In the genomic region with DNA sequence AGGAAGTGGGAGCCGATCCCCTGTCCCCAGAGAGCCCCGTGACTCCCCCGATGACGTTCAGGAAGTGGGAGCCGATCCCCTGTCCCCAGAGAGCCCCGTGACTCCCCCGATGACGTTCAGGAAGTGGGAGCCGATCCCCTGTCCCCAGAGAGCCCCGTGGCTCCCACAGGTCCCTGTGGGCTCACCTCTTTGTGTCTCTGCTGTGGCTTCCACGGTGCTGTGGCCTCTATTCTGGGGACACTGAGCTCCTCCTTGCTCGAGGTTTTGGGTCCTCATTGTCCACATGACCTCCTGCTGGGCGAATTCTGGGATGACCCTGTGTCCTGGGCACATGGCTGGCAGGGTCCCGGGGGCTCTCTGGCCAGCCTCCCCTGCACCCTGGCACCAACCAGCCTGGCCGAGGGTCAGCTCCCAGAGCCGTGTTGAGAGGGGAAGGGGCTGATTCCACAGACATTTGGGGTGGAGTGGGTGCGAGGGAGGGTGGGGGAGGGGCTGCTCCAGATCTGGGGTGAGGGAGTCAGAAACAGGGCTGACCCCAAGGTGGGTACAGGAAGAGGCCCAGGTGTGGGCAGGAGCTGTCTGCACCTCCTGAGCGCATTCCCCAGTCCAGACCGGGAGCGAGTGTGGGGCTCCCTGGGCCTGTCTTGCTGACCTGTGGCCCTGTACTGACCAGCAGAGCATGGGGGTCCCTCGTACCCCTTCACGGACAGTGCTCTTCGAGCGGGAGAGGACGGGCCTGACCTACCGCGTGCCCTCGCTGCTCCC, we compare ENCODE assay signal across 1 cellular context.
TF ChIP-seq lines count a peak whose summit lies in the region.

No MANE protein-coding gene starts in this region.

TF ChIP-seq in GM12878, 131 proteins besides CTCF, POLR2A, EP300 and RAD21 (continued from another document and continues in another):
- TF ChIP-seq, protein P1, sequence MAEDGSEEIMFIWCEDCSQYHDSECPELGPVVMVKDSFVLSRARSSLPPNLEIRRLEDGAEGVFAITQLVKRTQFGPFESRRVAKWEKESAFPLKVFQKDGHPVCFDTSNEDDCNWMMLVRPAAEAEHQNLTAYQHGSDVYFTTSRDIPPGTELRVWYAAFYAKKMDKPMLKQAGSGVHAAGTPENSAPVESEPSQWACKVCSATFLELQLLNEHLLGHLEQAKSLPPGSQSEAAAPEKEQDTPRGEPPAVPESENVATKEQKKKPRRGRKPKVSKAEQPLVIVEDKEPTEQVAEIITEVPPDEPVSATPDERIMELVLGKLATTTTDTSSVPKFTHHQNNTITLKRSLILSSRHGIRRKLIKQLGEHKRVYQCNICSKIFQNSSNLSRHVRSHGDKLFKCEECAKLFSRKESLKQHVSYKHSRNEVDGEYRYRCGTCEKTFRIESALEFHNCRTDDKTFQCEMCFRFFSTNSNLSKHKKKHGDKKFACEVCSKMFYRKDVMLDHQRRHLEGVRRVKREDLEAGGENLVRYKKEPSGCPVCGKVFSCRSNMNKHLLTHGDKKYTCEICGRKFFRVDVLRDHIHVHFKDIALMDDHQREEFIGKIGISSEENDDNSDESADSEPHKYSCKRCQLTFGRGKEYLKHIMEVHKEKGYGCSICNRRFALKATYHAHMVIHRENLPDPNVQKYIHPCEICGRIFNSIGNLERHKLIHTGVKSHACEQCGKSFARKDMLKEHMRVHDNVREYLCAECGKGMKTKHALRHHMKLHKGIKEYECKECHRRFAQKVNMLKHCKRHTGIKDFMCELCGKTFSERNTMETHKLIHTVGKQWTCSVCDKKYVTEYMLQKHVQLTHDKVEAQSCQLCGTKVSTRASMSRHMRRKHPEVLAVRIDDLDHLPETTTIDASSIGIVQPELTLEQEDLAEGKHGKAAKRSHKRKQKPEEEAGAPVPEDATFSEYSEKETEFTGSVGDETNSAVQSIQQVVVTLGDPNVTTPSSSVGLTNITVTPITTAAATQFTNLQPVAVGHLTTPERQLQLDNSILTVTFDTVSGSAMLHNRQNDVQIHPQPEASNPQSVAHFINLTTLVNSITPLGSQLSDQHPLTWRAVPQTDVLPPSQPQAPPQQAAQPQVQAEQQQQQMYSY (CRISPR knock-in tag; IDR thresholded peaks at IDR 0.05): no peak
- TF ChIP-seq, protein P2, sequence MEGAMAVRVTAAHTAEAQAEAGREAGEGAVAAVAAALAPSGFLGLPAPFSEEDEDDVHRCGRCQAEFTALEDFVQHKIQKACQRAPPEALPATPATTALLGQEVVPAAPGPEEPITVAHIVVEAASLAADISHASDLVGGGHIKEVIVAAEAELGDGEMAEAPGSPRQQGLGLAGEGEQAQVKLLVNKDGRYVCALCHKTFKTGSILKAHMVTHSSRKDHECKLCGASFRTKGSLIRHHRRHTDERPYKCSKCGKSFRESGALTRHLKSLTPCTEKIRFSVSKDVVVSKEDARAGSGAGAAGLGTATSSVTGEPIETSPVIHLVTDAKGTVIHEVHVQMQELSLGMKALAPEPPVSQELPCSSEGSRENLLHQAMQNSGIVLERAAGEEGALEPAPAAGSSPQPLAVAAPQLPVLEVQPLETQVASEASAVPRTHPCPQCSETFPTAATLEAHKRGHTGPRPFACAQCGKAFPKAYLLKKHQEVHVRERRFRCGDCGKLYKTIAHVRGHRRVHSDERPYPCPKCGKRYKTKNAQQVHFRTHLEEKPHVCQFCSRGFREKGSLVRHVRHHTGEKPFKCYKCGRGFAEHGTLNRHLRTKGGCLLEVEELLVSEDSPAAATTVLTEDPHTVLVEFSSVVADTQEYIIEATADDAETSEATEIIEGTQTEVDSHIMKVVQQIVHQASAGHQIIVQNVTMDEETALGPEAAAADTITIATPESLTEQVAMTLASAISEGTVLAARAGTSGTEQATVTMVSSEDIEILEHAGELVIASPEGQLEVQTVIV (IDR thresholded peaks at IDR 0.05; ENCODE audit: borderline replicate concordance, partially characterized antibody): no peak
- TF ChIP-seq BRCA1 (IDR thresholded peaks at IDR 0.05; ENCODE audit: low read depth, low read length) (no peak), POLR2AphosphoS5 (IDR thresholded peaks at IDR 0.05; ENCODE audit: low read length) (no peak), JUNB (IDR thresholded peaks at IDR 0.05) (no peak), MTA3 (IDR thresholded peaks at IDR 0.05; ENCODE audit: borderline replicate concordance, low read length) (no peak), DPF2 (IDR thresholded peaks at IDR 0.05) (no peak), EGR1 (IDR thresholded peaks at IDR 0.05; ENCODE audit: borderline replicate concordance in 1 of 2, low read depth in 2 of 2, low read length in 2 of 2) (no peak), SREBF2 (IDR thresholded peaks at IDR 0.05; ENCODE audit: low read length) (no peak), MYB (IDR thresholded peaks at IDR 0.05; ENCODE audit: borderline replicate concordance, low read depth, low read length) (no peak), CHD2 (IDR thresholded peaks at IDR 0.05; ENCODE audit: borderline replicate concordance, low read depth, low read length) (peak; percentile 78), MXI1 (IDR thresholded peaks at IDR 0.05; ENCODE audit: low read depth, low read length) (no peak), RCOR1 (conservative IDR thresholded peaks at IDR 0.05; ENCODE audit: low read depth, low read length) (no peak), FOXM1 (IDR thresholded peaks at IDR 0.05; ENCODE audit: low read depth, low read length) (no peak), EED (IDR thresholded peaks at IDR 0.05; ENCODE audit: low read depth) (peak; percentile 85), SMAD5 (IDR thresholded peaks at IDR 0.05; ENCODE audit: low read depth) (no peak), FOS (IDR thresholded peaks at IDR 0.05; ENCODE audit: borderline replicate concordance, extremely low read depth, insufficient read length) (no peak), CHD1 (IDR thresholded peaks at IDR 0.05; ENCODE audit: low read depth, low read length) (no peak), SMAD1 (IDR thresholded peaks at IDR 0.05; ENCODE audit: low read depth, partially characterized antibody) (no peak), EZH2 (IDR thresholded peaks at IDR 0.05; ENCODE audit: borderline replicate concordance, control insufficient read depth, low read depth, low read length) (no peak), KLF5 (IDR thresholded peaks at IDR 0.05; ENCODE audit: partially characterized antibody) (no peak), RELA (IDR thresholded peaks at IDR 0.05; ENCODE audit: borderline replicate concordance, partially characterized antibody) (no peak)
- TF ChIP-seq, protein P3, sequence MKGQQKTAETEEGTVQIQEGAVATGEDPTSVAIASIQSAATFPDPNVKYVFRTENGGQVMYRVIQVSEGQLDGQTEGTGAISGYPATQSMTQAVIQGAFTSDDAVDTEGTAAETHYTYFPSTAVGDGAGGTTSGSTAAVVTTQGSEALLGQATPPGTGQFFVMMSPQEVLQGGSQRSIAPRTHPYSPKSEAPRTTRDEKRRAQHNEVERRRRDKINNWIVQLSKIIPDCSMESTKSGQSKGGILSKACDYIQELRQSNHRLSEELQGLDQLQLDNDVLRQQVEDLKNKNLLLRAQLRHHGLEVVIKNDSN (IDR thresholded peaks at IDR 0.05; ENCODE audit: borderline replicate concordance, extremely low read length, insufficient read depth, low read depth, low read length): no peak
- TF ChIP-seq, protein P4, sequence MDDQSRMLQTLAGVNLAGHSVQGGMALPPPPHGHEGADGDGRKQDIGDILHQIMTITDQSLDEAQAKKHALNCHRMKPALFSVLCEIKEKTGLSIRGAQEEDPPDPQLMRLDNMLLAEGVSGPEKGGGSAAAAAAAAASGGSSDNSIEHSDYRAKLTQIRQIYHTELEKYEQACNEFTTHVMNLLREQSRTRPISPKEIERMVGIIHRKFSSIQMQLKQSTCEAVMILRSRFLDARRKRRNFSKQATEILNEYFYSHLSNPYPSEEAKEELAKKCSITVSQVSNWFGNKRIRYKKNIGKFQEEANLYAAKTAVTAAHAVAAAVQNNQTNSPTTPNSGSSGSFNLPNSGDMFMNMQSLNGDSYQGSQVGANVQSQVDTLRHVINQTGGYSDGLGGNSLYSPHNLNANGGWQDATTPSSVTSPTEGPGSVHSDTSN (IDR thresholded peaks at IDR 0.05; ENCODE audit: insufficient replicate concordance, low read depth, low read length): no peak
- TF ChIP-seq, protein P5, sequence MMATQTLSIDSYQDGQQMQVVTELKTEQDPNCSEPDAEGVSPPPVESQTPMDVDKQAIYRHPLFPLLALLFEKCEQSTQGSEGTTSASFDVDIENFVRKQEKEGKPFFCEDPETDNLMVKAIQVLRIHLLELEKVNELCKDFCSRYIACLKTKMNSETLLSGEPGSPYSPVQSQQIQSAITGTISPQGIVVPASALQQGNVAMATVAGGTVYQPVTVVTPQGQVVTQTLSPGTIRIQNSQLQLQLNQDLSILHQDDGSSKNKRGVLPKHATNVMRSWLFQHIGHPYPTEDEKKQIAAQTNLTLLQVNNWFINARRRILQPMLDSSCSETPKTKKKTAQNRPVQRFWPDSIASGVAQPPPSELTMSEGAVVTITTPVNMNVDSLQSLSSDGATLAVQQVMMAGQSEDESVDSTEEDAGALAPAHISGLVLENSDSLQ (IDR thresholded peaks at IDR 0.05): no peak
- TF ChIP-seq, protein P6, sequence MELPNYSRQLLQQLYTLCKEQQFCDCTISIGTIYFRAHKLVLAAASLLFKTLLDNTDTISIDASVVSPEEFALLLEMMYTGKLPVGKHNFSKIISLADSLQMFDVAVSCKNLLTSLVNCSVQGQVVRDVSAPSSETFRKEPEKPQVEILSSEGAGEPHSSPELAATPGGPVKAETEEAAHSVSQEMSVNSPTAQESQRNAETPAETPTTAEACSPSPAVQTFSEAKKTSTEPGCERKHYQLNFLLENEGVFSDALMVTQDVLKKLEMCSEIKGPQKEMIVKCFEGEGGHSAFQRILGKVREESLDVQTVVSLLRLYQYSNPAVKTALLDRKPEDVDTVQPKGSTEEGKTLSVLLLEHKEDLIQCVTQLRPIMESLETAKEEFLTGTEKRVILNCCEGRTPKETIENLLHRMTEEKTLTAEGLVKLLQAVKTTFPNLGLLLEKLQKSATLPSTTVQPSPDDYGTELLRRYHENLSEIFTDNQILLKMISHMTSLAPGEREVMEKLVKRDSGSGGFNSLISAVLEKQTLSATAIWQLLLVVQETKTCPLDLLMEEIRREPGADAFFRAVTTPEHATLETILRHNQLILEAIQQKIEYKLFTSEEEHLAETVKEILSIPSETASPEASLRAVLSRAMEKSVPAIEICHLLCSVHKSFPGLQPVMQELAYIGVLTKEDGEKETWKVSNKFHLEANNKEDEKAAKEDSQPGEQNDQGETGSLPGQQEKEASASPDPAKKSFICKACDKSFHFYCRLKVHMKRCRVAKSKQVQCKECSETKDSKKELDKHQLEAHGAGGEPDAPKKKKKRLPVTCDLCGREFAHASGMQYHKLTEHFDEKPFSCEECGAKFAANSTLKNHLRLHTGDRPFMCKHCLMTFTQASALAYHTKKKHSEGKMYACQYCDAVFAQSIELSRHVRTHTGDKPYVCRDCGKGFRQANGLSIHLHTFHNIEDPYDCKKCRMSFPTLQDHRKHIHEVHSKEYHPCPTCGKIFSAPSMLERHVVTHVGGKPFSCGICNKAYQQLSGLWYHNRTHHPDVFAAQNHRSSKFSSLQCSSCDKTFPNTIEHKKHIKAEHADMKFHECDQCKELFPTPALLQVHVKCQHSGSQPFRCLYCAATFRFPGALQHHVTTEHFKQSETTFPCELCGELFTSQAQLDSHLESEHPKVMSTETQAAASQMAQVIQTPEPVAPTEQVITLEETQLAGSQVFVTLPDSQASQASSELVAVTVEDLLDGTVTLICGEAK (IDR thresholded peaks at IDR 0.05; ENCODE audit: borderline replicate concordance): no peak
- TF ChIP-seq, protein P7, sequence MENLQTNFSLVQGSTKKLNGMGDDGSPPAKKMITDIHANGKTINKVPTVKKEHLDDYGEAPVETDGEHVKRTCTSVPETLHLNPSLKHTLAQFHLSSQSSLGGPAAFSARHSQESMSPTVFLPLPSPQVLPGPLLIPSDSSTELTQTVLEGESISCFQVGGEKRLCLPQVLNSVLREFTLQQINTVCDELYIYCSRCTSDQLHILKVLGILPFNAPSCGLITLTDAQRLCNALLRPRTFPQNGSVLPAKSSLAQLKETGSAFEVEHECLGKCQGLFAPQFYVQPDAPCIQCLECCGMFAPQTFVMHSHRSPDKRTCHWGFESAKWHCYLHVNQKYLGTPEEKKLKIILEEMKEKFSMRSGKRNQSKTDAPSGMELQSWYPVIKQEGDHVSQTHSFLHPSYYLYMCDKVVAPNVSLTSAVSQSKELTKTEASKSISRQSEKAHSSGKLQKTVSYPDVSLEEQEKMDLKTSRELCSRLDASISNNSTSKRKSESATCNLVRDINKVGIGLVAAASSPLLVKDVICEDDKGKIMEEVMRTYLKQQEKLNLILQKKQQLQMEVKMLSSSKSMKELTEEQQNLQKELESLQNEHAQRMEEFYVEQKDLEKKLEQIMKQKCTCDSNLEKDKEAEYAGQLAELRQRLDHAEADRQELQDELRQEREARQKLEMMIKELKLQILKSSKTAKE (IDR thresholded peaks at IDR 0.05; ENCODE audit: low read depth, poor library complexity, severe bottlenecking): no peak
- TF ChIP-seq, protein P8, sequence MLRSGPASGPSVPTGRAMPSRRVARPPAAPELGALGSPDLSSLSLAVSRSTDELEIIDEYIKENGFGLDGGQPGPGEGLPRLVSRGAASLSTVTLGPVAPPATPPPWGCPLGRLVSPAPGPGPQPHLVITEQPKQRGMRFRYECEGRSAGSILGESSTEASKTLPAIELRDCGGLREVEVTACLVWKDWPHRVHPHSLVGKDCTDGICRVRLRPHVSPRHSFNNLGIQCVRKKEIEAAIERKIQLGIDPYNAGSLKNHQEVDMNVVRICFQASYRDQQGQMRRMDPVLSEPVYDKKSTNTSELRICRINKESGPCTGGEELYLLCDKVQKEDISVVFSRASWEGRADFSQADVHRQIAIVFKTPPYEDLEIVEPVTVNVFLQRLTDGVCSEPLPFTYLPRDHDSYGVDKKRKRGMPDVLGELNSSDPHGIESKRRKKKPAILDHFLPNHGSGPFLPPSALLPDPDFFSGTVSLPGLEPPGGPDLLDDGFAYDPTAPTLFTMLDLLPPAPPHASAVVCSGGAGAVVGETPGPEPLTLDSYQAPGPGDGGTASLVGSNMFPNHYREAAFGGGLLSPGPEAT (IDR thresholded peaks at IDR 0.05; ENCODE audit: low read depth): no peak; the same call in 1 of the 2 replicates
- TF ChIP-seq, protein P9, sequence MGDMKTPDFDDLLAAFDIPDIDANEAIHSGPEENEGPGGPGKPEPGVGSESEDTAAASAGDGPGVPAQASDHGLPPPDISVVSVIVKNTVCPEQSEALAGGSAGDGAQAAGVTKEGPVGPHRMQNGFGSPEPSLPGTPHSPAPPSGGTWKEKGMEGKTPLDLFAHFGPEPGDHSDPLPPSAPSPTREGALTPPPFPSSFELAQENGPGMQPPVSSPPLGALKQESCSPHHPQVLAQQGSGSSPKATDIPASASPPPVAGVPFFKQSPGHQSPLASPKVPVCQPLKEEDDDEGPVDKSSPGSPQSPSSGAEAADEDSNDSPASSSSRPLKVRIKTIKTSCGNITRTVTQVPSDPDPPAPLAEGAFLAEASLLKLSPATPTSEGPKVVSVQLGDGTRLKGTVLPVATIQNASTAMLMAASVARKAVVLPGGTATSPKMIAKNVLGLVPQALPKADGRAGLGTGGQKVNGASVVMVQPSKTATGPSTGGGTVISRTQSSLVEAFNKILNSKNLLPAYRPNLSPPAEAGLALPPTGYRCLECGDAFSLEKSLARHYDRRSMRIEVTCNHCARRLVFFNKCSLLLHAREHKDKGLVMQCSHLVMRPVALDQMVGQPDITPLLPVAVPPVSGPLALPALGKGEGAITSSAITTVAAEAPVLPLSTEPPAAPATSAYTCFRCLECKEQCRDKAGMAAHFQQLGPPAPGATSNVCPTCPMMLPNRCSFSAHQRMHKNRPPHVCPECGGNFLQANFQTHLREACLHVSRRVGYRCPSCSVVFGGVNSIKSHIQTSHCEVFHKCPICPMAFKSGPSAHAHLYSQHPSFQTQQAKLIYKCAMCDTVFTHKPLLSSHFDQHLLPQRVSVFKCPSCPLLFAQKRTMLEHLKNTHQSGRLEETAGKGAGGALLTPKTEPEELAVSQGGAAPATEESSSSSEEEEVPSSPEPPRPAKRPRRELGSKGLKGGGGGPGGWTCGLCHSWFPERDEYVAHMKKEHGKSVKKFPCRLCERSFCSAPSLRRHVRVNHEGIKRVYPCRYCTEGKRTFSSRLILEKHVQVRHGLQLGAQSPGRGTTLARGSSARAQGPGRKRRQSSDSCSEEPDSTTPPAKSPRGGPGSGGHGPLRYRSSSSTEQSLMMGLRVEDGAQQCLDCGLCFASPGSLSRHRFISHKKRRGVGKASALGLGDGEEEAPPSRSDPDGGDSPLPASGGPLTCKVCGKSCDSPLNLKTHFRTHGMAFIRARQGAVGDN (IDR thresholded peaks at IDR 0.05): no peak
